ENCODE assay signal across 10 cellular contexts in genomic region chr15:62569460-62570404, GRCh38.
DNase-seq lines count a peak whose midpoint lies in the region; ATAC-seq and TF ChIP-seq lines count a peak whose summit lies in the region.
"Had no signal": no experiment of that assay in that cellular context is flagged by ENCODE, and none has a peak within 500 bp of the region (broad histone marks: within the 10 kb centered on the region; RNA-seq: fewer than 3 reads in every experiment).

No MANE protein-coding gene starts in this region.

- H3K9me3 ChIP-seq in thoracic aorta: no peaks in the 10 kb centered on the region

- H3K36me3 ChIP-seq in thoracic aorta: no peaks in the 10 kb centered on the region

- ATAC-seq in Right ventricle myocardium superior (ENCODE audit: poor library complexity) (peak; percentile 63), thoracic aorta (ENCODE audit: insufficient number of reproducible peaks, low FRiP score, low read depth) (peak; percentile 14), HG02610 (IDR thresholded peaks at IDR 0.05; ENCODE audit: unreplicated experiment) (no peak)
- ATAC-seq: activated T-cell treated with anti-CD3 and anti-CD28 coated beads, Interleukin-2, amount 50 U/mL, for 72 hours had no signal

- peaks cover 21 to 54% of the 10 kb centered on the region in 2 donors for H3K4me1 ChIP-seq in thoracic aorta (ENCODE audit: control insufficient read depth in 1 of 2, low read depth in 2 of 2)

- H3K27me3 Mint-ChIP-seq in activated CD4-positive, alpha-beta T cell treated with anti-CD3 and anti-CD28 coated beads, Interleukin-2, amount 10 ng/mL, durations not matched to agents 24 days and 14 days: no peaks in the 10 kb centered on the region

- H3K4me1 Mint-ChIP-seq in activated CD4-positive, alpha-beta T cell treated with anti-CD3 and anti-CD28 coated beads, Interleukin-2, amount 10 ng/mL, durations not matched to agents 24 days and 14 days: no peaks in the 10 kb centered on the region

- no peak overlapping the region for H3K27ac Mint-ChIP-seq in activated CD4-positive, alpha-beta T cell treated with anti-CD3 and anti-CD28 coated beads, Interleukin-2, amount 10 ng/mL, durations not matched to agents 24 days and 14 days
- H3K27ac Mint-ChIP-seq: activated T-cell treated with anti-CD3 and anti-CD28 coated beads, Interleukin-2, amount 50 U/mL, for 72 hours; naive B cell had no signal

- no peak overlapping the region for H3K4me3 Mint-ChIP-seq in activated CD4-positive, alpha-beta T cell treated with anti-CD3 and anti-CD28 coated beads, Interleukin-2, amount 10 ng/mL, durations not matched to agents 24 days and 14 days
- H3K4me3 Mint-ChIP-seq: activated T-cell treated with anti-CD3 and anti-CD28 coated beads, Interleukin-2, amount 50 U/mL, for 72 hours had no signal

- peak overlapping the region in 1 of 2 donors; percentile 39 for H3K27ac ChIP-seq in thoracic aorta

- H3K36me3 Mint-ChIP-seq in activated CD4-positive, alpha-beta T cell treated with anti-CD3 and anti-CD28 coated beads, Interleukin-2, amount 10 ng/mL, durations not matched to agents 24 days and 14 days (ENCODE audit: low read depth): no peaks in the 10 kb centered on the region
- H3K36me3 Mint-ChIP-seq: naive B cell had no signal

- H3K4me3 ChIP-seq in thoracic aorta: peak overlapping the region; percentile 0

- no peaks in the 10 kb centered on the region for H3K9me3 Mint-ChIP-seq in activated CD4-positive, alpha-beta T cell treated with anti-CD3 and anti-CD28 coated beads, Interleukin-2, amount 10 ng/mL, durations not matched to agents 24 days and 14 days
- H3K9me3 Mint-ChIP-seq: activated T-cell treated with anti-CD3 and anti-CD28 coated beads, Interleukin-2, amount 50 U/mL, for 72 hours had no signal

- TF ChIP-seq CTCF in thoracic aorta (IDR thresholded peaks at IDR 0.05): no peak
- no peak for TF ChIP-seq CTCF in GM10266 (IDR thresholded peaks at IDR 0.05; ENCODE audit: control insufficient read depth, insufficient read depth, low read depth, missing control alignments)

- in situ Hi-C loops in KBM-7 (cut with MboI; ENCODE audit: low pct_unique_long_range_greater_than_20kb, low sequenced_read_pairs): no loop called here

- H3K27me3 ChIP-seq in thoracic aorta (replicated peaks; ENCODE audit: insufficient read depth): no peaks in the 10 kb centered on the region

- DNase-seq in KBM-7 (peak; percentile 54), OCI-M1 (lab: John Stamatoyannopoulos, UW) (peak; percentile 50), Right ventricle myocardium superior (peak; percentile 84), thoracic aorta (ENCODE audit: low spot score) (no peak), 8988T (no peak), GM10266 (ENCODE audit: extremely low spot score) (no peak)
- DNase-seq in activated CD4-positive, alpha-beta T cell treated with anti-CD3 and anti-CD28 coated beads, Interleukin-2, amount 10 ng/mL, durations not matched to agents 24 days and 14 days: no peak
- DNase-seq: activated T-cell treated with anti-CD3 and anti-CD28 coated beads, Interleukin-2, amount 50 U/mL, for 72 hours; naive B cell had no signal

- intact Hi-C loops in Right ventricle myocardium superior (cut with DNase I): loop anchor here (10.0 kb wide), 1 partner anchor 175 kb away; the partner anchor contains the start of gene TLN2
- intact Hi-C loops in activated CD4-positive, alpha-beta T cell treated with anti-CD3 and anti-CD28 coated beads, Interleukin-2, amount 10 ng/mL, durations not matched to agents 24 days and 14 days (cut with micrococcal nuclease): no loop called here

Comparison
In these comparisons a context has a peak if more than half of its experiments do, and no peak if none do; other contexts are left out.
1. DNase-seq: peak in KBM-7 (single experiment), OCI-M1 (single experiment) and Right ventricle myocardium superior (single experiment); none in thoracic aorta (single experiment), 8988T (single experiment), GM10266 (single experiment) and activated CD4-positive, alpha-beta T cell treated with anti-CD3 and anti-CD28 coated beads, Interleukin-2, amount 10 ng/mL, durations not matched to agents 24 days and 14 days (single experiment).